ENCODE assay signal across 1 cellular context in the genomic region with DNA sequence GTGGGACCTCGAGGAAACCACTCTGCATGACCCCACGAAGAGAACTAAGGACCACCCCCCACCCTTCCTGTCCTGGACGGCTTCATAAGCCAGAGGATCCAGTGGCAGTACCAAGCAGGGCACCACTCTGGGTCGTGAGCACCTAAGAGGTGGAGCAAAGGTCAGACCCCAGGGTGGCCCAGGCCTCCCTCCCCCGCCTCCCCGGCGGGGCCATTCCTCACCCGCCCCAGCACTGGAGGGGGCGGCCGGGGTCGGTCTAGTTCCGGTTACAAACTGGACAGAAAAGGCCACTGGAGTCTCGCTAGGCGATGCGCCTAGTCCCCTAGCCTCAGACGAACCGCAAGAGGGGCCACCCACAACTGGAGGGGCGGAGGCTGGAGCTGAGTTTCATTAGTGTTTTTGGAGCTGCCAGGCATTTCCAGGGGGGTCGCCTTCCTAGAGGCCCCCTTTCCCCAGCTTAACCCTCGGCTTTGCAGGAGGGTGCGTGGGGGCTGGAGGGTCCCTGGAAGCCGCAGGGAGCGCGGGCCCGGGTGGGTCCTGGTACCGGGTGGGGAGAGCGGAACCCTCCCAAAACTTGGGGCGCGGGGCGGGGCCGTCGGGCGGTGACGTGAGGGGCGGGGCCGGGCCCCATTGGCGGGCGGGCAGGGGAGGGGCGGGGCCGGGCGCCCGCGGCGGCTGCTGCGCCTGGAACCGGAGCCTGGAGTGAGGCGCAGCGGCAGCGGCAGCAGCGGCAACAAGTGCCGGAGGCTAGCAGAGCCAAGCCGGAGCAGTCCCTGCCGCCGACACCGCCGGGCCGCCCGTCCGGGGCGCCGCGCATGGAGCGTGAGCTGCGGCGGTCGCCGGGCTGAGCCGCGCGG.
TF ChIP-seq lines count a peak whose summit lies in the region.

A gene with protein sequence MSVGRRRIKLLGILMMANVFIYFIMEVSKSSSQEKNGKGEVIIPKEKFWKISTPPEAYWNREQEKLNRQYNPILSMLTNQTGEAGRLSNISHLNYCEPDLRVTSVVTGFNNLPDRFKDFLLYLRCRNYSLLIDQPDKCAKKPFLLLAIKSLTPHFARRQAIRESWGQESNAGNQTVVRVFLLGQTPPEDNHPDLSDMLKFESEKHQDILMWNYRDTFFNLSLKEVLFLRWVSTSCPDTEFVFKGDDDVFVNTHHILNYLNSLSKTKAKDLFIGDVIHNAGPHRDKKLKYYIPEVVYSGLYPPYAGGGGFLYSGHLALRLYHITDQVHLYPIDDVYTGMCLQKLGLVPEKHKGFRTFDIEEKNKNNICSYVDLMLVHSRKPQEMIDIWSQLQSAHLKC (plus strand): TSS at position 695 of the 857 bp plus-strand sequence. CDS start 26,106 bp downstream, outside the sequence.

TF ChIP-seq in K562, 482 proteins besides CTCF, POLR2A, EP300 and RAD21 (continued from another document):
- TF ChIP-seq CREM (IDR thresholded peaks at IDR 0.05; ENCODE audit: low read depth) (peak; percentile 61; the same call in 1 of the 2 replicates), SIN3A (IDR thresholded peaks at IDR 0.05; ENCODE audit: borderline replicate concordance in 2 of 2, control insufficient read depth in 1 of 2, low read depth in 2 of 2, low read length in 2 of 2) (peak in 1 of 2 experiments; percentile 32; a peak in 1 of 4 replicates), SIN3B (IDR thresholded peaks at IDR 0.05; ENCODE audit: low read depth) (peak; percentile 62), POLR2G (IDR thresholded peaks at IDR 0.05; ENCODE audit: low read depth, low read length) (peak; percentile 87), SUPT5H (IDR thresholded peaks at IDR 0.05) (peak; percentile 56), DPF2 (IDR thresholded peaks at IDR 0.05) (0 out of 2 replicates have a peak, but pooled peaks have one; percentile 43), SMARCA4 (IDR thresholded peaks at IDR 0.05) (peak; percentile 52), SRSF9 (IDR thresholded peaks at IDR 0.05; ENCODE audit: borderline replicate concordance, low read depth, low read length) (no peak), CREB1 (IDR thresholded peaks at IDR 0.05) (peak; percentile 32; the same call in 1 of the 2 replicates), CREB1 (CRISPR knock-in tag; IDR thresholded peaks at IDR 0.05) (0 out of 2 replicates have a peak, but pooled peaks have one; percentile 25), PYGO2 (tag; IDR thresholded peaks at IDR 0.05) (no peak), CREBBP (IDR thresholded peaks at IDR 0.05; ENCODE audit: low read depth, low read length) (no peak)
- TF ChIP-seq, protein P1, sequence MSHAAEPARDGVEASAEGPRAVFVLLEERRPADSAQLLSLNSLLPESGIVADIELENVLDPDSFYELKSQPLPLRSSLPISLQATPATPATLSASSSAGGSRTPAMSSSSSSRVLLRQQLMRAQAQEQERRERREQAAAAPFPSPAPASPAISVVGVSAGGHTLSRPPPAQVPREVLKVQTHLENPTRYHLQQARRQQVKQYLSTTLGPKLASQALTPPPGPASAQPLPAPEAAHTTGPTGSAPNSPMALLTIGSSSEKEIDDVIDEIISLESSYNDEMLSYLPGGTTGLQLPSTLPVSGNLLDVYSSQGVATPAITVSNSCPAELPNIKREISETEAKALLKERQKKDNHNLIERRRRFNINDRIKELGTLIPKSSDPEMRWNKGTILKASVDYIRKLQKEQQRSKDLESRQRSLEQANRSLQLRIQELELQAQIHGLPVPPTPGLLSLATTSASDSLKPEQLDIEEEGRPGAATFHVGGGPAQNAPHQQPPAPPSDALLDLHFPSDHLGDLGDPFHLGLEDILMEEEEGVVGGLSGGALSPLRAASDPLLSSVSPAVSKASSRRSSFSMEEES (CRISPR knock-in tag; IDR thresholded peaks at IDR 0.05): no peak
